ENCODE assay signal across 1 cellular context in genomic region chr4:73979407-73979806, GRCh38.
TF ChIP-seq lines count a peak whose summit lies in the region.

No MANE protein-coding gene starts in this region.

TF ChIP-seq in GM23338, 12 proteins besides CTCF, POLR2A, EP300 and RAD21:
- TF ChIP-seq, protein P1, sequence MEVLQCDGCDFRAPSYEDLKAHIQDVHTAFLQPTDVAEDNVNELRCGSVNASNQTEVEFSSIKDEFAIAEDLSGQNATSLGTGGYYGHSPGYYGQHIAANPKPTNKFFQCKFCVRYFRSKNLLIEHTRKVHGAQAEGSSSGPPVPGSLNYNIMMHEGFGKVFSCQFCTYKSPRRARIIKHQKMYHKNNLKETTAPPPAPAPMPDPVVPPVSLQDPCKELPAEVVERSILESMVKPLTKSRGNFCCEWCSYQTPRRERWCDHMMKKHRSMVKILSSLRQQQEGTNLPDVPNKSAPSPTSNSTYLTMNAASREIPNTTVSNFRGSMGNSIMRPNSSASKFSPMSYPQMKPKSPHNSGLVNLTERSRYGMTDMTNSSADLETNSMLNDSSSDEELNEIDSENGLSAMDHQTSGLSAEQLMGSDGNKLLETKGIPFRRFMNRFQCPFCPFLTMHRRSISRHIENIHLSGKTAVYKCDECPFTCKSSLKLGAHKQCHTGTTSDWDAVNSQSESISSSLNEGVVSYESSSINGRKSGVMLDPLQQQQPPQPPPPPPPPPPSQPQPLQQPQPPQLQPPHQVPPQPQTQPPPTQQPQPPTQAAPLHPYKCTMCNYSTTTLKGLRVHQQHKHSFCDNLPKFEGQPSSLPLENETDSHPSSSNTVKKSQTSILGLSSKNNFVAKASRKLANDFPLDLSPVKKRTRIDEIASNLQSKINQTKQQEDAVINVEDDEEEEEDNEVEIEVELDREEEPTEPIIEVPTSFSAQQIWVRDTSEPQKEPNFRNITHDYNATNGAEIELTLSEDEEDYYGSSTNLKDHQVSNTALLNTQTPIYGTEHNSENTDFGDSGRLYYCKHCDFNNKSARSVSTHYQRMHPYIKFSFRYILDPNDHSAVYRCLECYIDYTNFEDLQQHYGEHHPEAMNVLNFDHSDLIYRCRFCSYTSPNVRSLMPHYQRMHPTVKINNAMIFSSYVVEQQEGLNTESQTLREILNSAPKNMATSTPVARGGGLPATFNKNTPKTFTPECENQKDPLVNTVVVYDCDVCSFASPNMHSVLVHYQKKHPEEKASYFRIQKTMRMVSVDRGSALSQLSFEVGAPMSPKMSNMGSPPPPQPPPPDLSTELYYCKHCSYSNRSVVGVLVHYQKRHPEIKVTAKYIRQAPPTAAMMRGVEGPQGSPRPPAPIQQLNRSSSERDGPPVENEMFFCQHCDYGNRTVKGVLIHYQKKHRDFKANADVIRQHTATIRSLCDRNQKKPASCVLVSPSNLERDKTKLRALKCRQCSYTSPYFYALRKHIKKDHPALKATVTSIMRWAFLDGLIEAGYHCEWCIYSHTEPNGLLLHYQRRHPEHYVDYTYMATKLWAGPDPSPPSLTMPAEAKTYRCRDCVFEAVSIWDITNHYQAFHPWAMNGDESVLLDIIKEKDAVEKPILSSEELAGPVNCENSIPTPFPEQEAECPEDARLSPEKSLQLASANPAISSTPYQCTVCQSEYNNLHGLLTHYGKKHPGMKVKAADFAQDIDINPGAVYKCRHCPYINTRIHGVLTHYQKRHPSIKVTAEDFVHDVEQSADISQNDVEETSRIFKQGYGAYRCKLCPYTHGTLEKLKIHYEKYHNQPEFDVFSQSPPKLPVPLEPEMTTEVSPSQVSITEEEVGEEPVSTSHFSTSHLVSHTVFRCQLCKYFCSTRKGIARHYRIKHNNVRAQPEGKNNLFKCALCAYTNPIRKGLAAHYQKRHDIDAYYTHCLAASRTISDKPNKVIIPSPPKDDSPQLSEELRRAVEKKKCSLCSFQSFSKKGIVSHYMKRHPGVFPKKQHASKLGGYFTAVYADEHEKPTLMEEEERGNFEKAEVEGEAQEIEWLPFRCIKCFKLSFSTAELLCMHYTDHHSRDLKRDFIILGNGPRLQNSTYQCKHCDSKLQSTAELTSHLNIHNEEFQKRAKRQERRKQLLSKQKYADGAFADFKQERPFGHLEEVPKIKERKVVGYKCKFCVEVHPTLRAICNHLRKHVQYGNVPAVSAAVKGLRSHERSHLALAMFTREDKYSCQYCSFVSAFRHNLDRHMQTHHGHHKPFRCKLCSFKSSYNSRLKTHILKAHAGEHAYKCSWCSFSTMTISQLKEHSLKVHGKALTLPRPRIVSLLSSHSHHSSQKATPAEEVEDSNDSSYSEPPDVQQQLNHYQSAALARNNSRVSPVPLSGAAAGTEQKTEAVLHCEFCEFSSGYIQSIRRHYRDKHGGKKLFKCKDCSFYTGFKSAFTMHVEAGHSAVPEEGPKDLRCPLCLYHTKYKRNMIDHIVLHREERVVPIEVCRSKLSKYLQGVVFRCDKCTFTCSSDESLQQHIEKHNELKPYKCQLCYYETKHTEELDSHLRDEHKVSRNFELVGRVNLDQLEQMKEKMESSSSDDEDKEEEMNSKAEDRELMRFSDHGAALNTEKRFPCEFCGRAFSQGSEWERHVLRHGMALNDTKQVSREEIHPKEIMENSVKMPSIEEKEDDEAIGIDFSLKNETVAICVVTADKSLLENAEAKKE (CRISPR knock-in tag; IDR thresholded peaks at IDR 0.05) = no peak
- TF ChIP-seq EZH2phosphoT487 (IDR thresholded peaks at IDR 0.05; ENCODE audit: unreplicated experiment) (no peak), NANOG (IDR thresholded peaks at IDR 0.05; ENCODE audit: borderline replicate concordance) (no peak), STAT1 (IDR thresholded peaks at IDR 0.05; ENCODE audit: unreplicated experiment) (no peak), EZH2 (IDR thresholded peaks at IDR 0.05; ENCODE audit: low read depth, unreplicated experiment) (no peak), ZNF331 (CRISPR knock-in tag; IDR thresholded peaks at IDR 0.05; ENCODE audit: low read depth) (no peak), POLR2AphosphoS5 (IDR thresholded peaks at IDR 0.05; ENCODE audit: low read depth) (no peak), JUNB (IDR thresholded peaks at IDR 0.05; ENCODE audit: unreplicated experiment) (no peak), ZNF114 (CRISPR knock-in tag; IDR thresholded peaks at IDR 0.05) (no peak), CREB1 (CRISPR knock-in tag; IDR thresholded peaks at IDR 0.05; ENCODE audit: low read depth) (no peak)
- TF ChIP-seq, protein P2, sequence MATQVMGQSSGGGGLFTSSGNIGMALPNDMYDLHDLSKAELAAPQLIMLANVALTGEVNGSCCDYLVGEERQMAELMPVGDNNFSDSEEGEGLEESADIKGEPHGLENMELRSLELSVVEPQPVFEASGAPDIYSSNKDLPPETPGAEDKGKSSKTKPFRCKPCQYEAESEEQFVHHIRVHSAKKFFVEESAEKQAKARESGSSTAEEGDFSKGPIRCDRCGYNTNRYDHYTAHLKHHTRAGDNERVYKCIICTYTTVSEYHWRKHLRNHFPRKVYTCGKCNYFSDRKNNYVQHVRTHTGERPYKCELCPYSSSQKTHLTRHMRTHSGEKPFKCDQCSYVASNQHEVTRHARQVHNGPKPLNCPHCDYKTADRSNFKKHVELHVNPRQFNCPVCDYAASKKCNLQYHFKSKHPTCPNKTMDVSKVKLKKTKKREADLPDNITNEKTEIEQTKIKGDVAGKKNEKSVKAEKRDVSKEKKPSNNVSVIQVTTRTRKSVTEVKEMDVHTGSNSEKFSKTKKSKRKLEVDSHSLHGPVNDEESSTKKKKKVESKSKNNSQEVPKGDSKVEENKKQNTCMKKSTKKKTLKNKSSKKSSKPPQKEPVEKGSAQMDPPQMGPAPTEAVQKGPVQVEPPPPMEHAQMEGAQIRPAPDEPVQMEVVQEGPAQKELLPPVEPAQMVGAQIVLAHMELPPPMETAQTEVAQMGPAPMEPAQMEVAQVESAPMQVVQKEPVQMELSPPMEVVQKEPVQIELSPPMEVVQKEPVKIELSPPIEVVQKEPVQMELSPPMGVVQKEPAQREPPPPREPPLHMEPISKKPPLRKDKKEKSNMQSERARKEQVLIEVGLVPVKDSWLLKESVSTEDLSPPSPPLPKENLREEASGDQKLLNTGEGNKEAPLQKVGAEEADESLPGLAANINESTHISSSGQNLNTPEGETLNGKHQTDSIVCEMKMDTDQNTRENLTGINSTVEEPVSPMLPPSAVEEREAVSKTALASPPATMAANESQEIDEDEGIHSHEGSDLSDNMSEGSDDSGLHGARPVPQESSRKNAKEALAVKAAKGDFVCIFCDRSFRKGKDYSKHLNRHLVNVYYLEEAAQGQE (IDR thresholded peaks at IDR 0.05; ENCODE audit: unreplicated experiment) = no peak
- TF ChIP-seq, protein P3, sequence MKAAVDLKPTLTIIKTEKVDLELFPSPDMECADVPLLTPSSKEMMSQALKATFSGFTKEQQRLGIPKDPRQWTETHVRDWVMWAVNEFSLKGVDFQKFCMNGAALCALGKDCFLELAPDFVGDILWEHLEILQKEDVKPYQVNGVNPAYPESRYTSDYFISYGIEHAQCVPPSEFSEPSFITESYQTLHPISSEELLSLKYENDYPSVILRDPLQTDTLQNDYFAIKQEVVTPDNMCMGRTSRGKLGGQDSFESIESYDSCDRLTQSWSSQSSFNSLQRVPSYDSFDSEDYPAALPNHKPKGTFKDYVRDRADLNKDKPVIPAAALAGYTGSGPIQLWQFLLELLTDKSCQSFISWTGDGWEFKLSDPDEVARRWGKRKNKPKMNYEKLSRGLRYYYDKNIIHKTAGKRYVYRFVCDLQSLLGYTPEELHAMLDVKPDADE (IDR thresholded peaks at IDR 0.05) = no peak
